ENCODE assay signal across 17 cellular contexts in the genomic region with DNA sequence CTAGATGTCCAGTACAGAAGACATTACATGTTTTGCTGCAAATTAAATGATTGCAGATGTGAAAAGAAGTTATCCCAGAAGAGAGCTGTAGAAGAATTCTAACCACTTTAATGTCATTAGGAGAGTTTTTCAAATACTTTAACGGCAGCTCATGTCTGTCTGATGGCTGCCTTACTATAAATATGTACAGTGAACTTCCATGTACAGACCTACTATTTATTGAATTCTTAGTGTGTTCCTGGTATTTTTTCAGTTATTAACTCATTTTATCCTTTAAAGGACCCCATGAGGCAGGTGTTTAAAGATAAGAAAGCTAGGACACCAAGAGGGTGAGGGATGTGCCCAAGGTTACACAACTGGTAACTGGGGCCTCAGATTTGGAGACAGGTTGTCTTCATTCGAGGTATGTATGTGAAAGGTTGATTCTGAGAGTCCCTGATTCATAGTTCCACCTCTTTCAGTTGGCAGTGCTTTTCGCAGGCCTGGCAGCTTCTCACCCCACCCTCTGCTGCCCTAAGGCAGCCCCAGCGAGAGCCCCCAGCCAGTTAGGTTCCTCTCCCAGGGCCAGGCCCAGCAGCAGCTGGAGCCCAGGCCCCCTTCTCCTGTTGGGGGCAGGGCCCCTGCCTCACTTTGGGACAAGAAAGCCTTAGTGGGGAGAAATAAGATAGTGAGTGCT.
DNase-seq lines count a peak whose midpoint lies in the region; ATAC-seq, FAIRE-seq and TF ChIP-seq lines count a peak whose summit lies in the region.
"Had no signal": no experiment of that assay in that cellular context is flagged by ENCODE, and none has a peak within 500 bp of the region (broad histone marks: within the 10 kb centered on the region; RNA-seq: fewer than 3 reads in every experiment).

No MANE protein-coding gene starts in this region.

- H3K4me3 Mint-ChIP-seq in WTC11: no peak overlapping the region
- H3K4me3 Mint-ChIP-seq: activated naive CD8-positive, alpha-beta T cell had no signal

- H3K9me3 Mint-ChIP-seq in WTC11: no peaks in the 10 kb centered on the region

- H2AFZ ChIP-seq in osteoblast (ENCODE audit: low read length): no peak overlapping the region

- peaks cover 2% of the 10 kb centered on the region; the same call in 1 of the 2 replicates for H3K4me1 Mint-ChIP-seq in WTC11

- TF ChIP-seq CTCF in WTC11 (IDR thresholded peaks at IDR 0.05): no peak
- TF ChIP-seq CTCF in fibroblast of the aortic adventitia (IDR thresholded peaks at IDR 0.05; ENCODE audit: insufficient read depth, low read length): no peak
- TF ChIP-seq CTCF in osteoblast (IDR thresholded peaks at IDR 0.05; ENCODE audit: extremely low read depth, low read depth, low read length): no peak
- no peak for TF ChIP-seq CTCF in tibial nerve (IDR thresholded peaks at IDR 0.05)

- H3K4me3 ChIP-seq in fibroblast of the aortic adventitia (ENCODE audit: low read depth, low read length) (no peak overlapping the region), osteoblast (ENCODE audit: insufficient read depth, low read length) (no peak overlapping the region), tibial nerve (no peak overlapping the region)
- H3K4me3 ChIP-seq: thyroid gland had no signal

- CTCF ChIA-PET in WTC11 (lab: Charles Lee): no interaction called here

- H3K27me3 Mint-ChIP-seq in WTC11 (ENCODE audit: low read depth): no peaks in the 10 kb centered on the region
- H3K27me3 Mint-ChIP-seq: activated naive CD8-positive, alpha-beta T cell had no signal

- POLR2A ChIA-PET in WTC11 (lab: Charles Lee): no interaction called here

- H3K27me3 ChIP-seq in osteoblast (ENCODE audit: insufficient read depth, low read length): no peaks in the 10 kb centered on the region
- no peaks in the 10 kb centered on the region for H3K27me3 ChIP-seq in tibial nerve
- H3K27me3 ChIP-seq: BE2C, thyroid gland had no signal

- H3K27ac Mint-ChIP-seq in WTC11: peak overlapping the region; percentile 22; the same call in 1 of the 2 replicates
- H3K27ac Mint-ChIP-seq: activated naive CD8-positive, alpha-beta T cell had no signal

- no peak overlapping the region for H3K4me2 ChIP-seq in osteoblast (ENCODE audit: insufficient read depth, low read length)

- ATAC-seq in WTC11 (no peak), HG02588 (IDR thresholded peaks at IDR 0.05; ENCODE audit: unreplicated experiment) (no peak)

- H3K36me3 ChIP-seq in osteoblast (ENCODE audit: insufficient read depth, low read length) (peaks cover 7% of the 10 kb centered on the region), tibial nerve (peaks cover 0 to 25% (median 0%) of the 10 kb centered on the region in 3 donors)

- DNase-seq in AG20443 (ENCODE audit: low spot score) (peak; percentile 73), WTC11 (ENCODE audit: low spot score) (no peak), fibroblast of the aortic adventitia (ENCODE audit: low read depth) (peak; percentile 4), osteoblast (ENCODE audit: insufficient read length, low spot score, missing footprints) (no peak), RCC 7860 (ENCODE audit: low spot score) (no peak), tibial nerve (ENCODE audit: low spot score in 2 of 2) (no peak), H4 (ENCODE audit: low spot score) (no peak)
- DNase-seq: activated CD4-positive, alpha-beta T cell treated with anti-CD3 and anti-CD28 coated beads for 1 hour; activated CD8-positive, alpha-beta memory T cell treated with anti-CD3 and anti-CD28 coated beads, Interleukin-2, amount 50 U/mL, for 4 hours; BE2C; caudate nucleus; NCI-H2081; stimulated activated CD4-positive, alpha-beta T cell treated with anti-CD3 and anti-CD28 coated beads, Interleukin-2, amount 100 ng/mL, for 24 hours; T-helper 2 cell; thyroid gland had no signal

- peaks cover 14% of the 10 kb centered on the region for H4K20me1 ChIP-seq in osteoblast (ENCODE audit: insufficient read depth, low read length)

- peak overlapping the region; percentile 33 for H3K27ac ChIP-seq in osteoblast (ENCODE audit: low read depth, low read length)
- peak overlapping the region in 1 of 4 donors; percentile 67 for H3K27ac ChIP-seq in tibial nerve
- H3K27ac ChIP-seq: thyroid gland had no signal

- 46 to 61% methylated on average over 4 of the region's 4 CpGs for WGBS in tibial nerve, 2 donors

- H3K9me3 ChIP-seq in osteoblast (ENCODE audit: low read depth, low read length): no peaks in the 10 kb centered on the region
- H3K9me3 ChIP-seq in tibial nerve: no peaks in the 10 kb centered on the region
- H3K9me3 ChIP-seq: BE2C, thyroid gland had no signal

- no peak for TF ChIP-seq EP300 in tibial nerve (IDR thresholded peaks at IDR 0.05)

- TF ChIP-seq POLR2A in tibial nerve (IDR thresholded peaks at IDR 0.05): no peak

- peaks cover 28% of the 10 kb centered on the region for H3K79me2 ChIP-seq in osteoblast (ENCODE audit: insufficient read depth, low read length)

- peaks cover 22% of the 10 kb centered on the region for H3K36me3 Mint-ChIP-seq in WTC11

- H3K4me1 ChIP-seq in osteoblast (ENCODE audit: insufficient read depth, low read length) (peaks cover 20% of the 10 kb centered on the region), tibial nerve (peaks cover 0 to 55% (median 12%) of the 10 kb centered on the region in 4 donors)

- FAIRE-seq in RCC 7860 (lab: Jason Lieb, UNC): no peak

TF ChIP-seq in WTC11, 78 proteins besides CTCF, POLR2A, EP300 and RAD21 (continues in another document):
- TF ChIP-seq, protein P1, sequence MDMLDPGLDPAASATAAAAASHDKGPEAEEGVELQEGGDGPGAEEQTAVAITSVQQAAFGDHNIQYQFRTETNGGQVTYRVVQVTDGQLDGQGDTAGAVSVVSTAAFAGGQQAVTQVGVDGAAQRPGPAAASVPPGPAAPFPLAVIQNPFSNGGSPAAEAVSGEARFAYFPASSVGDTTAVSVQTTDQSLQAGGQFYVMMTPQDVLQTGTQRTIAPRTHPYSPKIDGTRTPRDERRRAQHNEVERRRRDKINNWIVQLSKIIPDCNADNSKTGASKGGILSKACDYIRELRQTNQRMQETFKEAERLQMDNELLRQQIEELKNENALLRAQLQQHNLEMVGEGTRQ (CRISPR knock-in tag; IDR thresholded peaks at IDR 0.05): no peak
- TF ChIP-seq, protein P2, sequence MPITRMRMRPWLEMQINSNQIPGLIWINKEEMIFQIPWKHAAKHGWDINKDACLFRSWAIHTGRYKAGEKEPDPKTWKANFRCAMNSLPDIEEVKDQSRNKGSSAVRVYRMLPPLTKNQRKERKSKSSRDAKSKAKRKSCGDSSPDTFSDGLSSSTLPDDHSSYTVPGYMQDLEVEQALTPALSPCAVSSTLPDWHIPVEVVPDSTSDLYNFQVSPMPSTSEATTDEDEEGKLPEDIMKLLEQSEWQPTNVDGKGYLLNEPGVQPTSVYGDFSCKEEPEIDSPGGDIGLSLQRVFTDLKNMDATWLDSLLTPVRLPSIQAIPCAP (CRISPR knock-in tag; IDR thresholded peaks at IDR 0.05): no peak
- TF ChIP-seq, protein P3, sequence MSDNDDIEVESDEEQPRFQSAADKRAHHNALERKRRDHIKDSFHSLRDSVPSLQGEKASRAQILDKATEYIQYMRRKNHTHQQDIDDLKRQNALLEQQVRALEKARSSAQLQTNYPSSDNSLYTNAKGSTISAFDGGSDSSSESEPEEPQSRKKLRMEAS (CRISPR knock-in tag; IDR thresholded peaks at IDR 0.05): no peak
- TF ChIP-seq GRHL2 (CRISPR knock-in tag; IDR thresholded peaks at IDR 0.05; ENCODE audit: insufficient replicate concordance, severe bottlenecking): no peak
- no peak for TF ChIP-seq PRRX2 (CRISPR knock-in tag; IDR thresholded peaks at IDR 0.05)
- no peak for TF ChIP-seq SP1 (CRISPR knock-in tag; conservative IDR thresholded peaks at IDR 0.05)
- TF ChIP-seq TP53 (CRISPR knock-in tag; IDR thresholded peaks at IDR 0.05): no peak
- TF ChIP-seq, protein P4, sequence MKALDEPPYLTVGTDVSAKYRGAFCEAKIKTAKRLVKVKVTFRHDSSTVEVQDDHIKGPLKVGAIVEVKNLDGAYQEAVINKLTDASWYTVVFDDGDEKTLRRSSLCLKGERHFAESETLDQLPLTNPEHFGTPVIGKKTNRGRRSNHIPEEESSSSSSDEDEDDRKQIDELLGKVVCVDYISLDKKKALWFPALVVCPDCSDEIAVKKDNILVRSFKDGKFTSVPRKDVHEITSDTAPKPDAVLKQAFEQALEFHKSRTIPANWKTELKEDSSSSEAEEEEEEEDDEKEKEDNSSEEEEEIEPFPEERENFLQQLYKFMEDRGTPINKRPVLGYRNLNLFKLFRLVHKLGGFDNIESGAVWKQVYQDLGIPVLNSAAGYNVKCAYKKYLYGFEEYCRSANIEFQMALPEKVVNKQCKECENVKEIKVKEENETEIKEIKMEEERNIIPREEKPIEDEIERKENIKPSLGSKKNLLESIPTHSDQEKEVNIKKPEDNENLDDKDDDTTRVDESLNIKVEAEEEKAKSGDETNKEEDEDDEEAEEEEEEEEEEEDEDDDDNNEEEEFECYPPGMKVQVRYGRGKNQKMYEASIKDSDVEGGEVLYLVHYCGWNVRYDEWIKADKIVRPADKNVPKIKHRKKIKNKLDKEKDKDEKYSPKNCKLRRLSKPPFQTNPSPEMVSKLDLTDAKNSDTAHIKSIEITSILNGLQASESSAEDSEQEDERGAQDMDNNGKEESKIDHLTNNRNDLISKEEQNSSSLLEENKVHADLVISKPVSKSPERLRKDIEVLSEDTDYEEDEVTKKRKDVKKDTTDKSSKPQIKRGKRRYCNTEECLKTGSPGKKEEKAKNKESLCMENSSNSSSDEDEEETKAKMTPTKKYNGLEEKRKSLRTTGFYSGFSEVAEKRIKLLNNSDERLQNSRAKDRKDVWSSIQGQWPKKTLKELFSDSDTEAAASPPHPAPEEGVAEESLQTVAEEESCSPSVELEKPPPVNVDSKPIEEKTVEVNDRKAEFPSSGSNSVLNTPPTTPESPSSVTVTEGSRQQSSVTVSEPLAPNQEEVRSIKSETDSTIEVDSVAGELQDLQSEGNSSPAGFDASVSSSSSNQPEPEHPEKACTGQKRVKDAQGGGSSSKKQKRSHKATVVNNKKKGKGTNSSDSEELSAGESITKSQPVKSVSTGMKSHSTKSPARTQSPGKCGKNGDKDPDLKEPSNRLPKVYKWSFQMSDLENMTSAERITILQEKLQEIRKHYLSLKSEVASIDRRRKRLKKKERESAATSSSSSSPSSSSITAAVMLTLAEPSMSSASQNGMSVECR (CRISPR knock-in tag; IDR thresholded peaks at IDR 0.05; ENCODE audit: borderline replicate concordance): no peak
- TF ChIP-seq SMAD3 (CRISPR knock-in tag; IDR thresholded peaks at IDR 0.05; ENCODE audit: borderline replicate concordance): no peak

Comparison
In these comparisons a context has a peak if more than half of its experiments do, and no peak if none do; other contexts are left out.
1. DNase-seq: peak in AG20443 (single experiment) and fibroblast of the aortic adventitia (single experiment); none in WTC11 (single experiment), osteoblast (single experiment), RCC 7860 (single experiment), tibial nerve (0 of 2) and H4 (single experiment).